In genomic region chr21:45091540-45092322, GRCh38 we compare ENCODE assay signal across 19 cellular contexts. TPM values are rescaled to one million over a fixed set of nuclear protein-coding genes. Genes with fewer than 3 reads are reported as not detected.
DNase-seq lines count a peak whose midpoint lies in the region; ATAC-seq, FAIRE-seq and TF ChIP-seq lines count a peak whose summit lies in the region.
"Had no signal": no experiment of that assay in that cellular context is flagged by ENCODE, and none has a peak within 500 bp of the region (broad histone marks: within the 10 kb centered on the region; RNA-seq: fewer than 3 reads in every experiment).

No MANE protein-coding gene starts in this region.

- CTCF ChIA-PET in HepG2 (lab: Yijun Ruan, JAX; ENCODE audit: low intra/inter-chr PET ratio, low total read pairs) = no interaction called here

- H3K27me3 Mint-ChIP-seq in activated T-helper 17 cell treated with anti-CD3 and anti-CD28 coated beads, Interleukin-2, amount 50 U/mL, for 72 hours = no peaks in the 10 kb centered on the region
- H3K27me3 Mint-ChIP-seq: stimulated activated naive CD8-positive, alpha-beta T cell treated with anti-CD3 and anti-CD28 coated beads, Interleukin-15, amount 100 ng/mL, for 72 hours had no signal

- 44% methylated on average over 7 of the region's 7 CpGs for WGBS in right lobe of liver (ENCODE audit: insufficient coverage, low coverage, low lambda C conversion rate, missing lambda C conversion rate)
- 78% methylated on average over 7 of the region's 7 CpGs for WGBS in HepG2 (ENCODE audit: low lambda C conversion rate)
- 37% methylated on average over 7 of the region's 7 CpGs for WGBS in right cardiac atrium
- WGBS in aorta, 2 donors = 34 to 36% methylated on average over 7 of the region's 7 CpGs

- H3K4me3 ChIP-seq in right lobe of liver = no peak overlapping the region
- no peak overlapping the region for H3K4me3 ChIP-seq in HepG2 (replicated peaks in 1 of 3; ENCODE audit: insufficient read depth in 1 of 3, low read depth in 2 of 3, low read length in 3 of 3)
- no peak overlapping the region for H3K4me3 ChIP-seq in right cardiac atrium (ENCODE audit: low read length)
- H3K4me3 ChIP-seq in aorta (ENCODE audit: low read length in 2 of 2) = no peak overlapping the region

- no peaks in the 10 kb centered on the region for H3K4me1 ChIP-seq in right lobe of liver
- H3K4me1 ChIP-seq in HepG2 (ENCODE audit: insufficient read depth, low read length) = no peaks in the 10 kb centered on the region
- peaks cover 25% of the 10 kb centered on the region for H3K4me1 ChIP-seq in right cardiac atrium (ENCODE audit: control insufficient read depth, insufficient read depth, low read length)
- H3K4me1 ChIP-seq in aorta (ENCODE audit: control insufficient read depth in 1 of 2, insufficient read depth in 2 of 2, low read length in 2 of 2) = peaks cover 2% of the 10 kb centered on the region in 2 donors

- no peak overlapping the region for H3K27ac Mint-ChIP-seq in activated T-helper 17 cell treated with anti-CD3 and anti-CD28 coated beads, Interleukin-2, amount 50 U/mL, for 72 hours
- H3K27ac Mint-ChIP-seq: activated T-helper 2 cell treated with anti-CD3 and anti-CD28 coated beads, Interferon-gamma antibody, Interleukin-2, Interleukin-4, amounts not matched to agents 10 μg/mL and 5 μg/mL and 100 μg/mL, durations not matched to agents 14 hours and 24 hours and 36 hours; dendritic cell treated with granulocyte-macrophage colony-stimulating factor and Interleukin-4, amounts not matched to agents 40 ng/mL and 50 ng/mL, for 4 days; mesothelial cell of epicardium; stimulated activated naive CD8-positive, alpha-beta T cell treated with anti-CD3 and anti-CD28 coated beads, Interleukin-15, amount 100 ng/mL, for 72 hours had no signal

- H3K27me3 ChIP-seq in right lobe of liver (no peaks in the 10 kb centered on the region), HepG2 (ENCODE audit: control insufficient read depth in 1 of 2, insufficient read depth in 2 of 2, low read length in 2 of 2) (no peaks in the 10 kb centered on the region; a peak in 1 of 5 replicates), right cardiac atrium (ENCODE audit: control insufficient read depth, insufficient read depth) (no peaks in the 10 kb centered on the region), aorta (ENCODE audit: control insufficient read depth in 1 of 2, insufficient read depth in 2 of 2, low read length in 1 of 2) (no peaks in the 10 kb centered on the region)

- no peak overlapping the region for H3K9ac ChIP-seq in HepG2 (ENCODE audit: insufficient read depth, low read depth, low read length)

- H3K9me3 ChIP-seq in right lobe of liver (no peaks in the 10 kb centered on the region), HepG2 (ENCODE audit: low read length) (no peaks in the 10 kb centered on the region), right cardiac atrium (ENCODE audit: control insufficient read depth, low read length) (no peaks in the 10 kb centered on the region), aorta (ENCODE audit: control insufficient read depth, low read length) (no peaks in the 10 kb centered on the region)

- H3K4me1 Mint-ChIP-seq in activated T-helper 17 cell treated with anti-CD3 and anti-CD28 coated beads, Interleukin-2, amount 50 U/mL, for 72 hours = peaks cover 25% of the 10 kb centered on the region

- no peak for FAIRE-seq in HepG2 (lab: Jason Lieb, UNC)
- FAIRE-seq: GM19239 had no signal

- intact Hi-C loops in right lobe of liver (cut with DNase I) (no loop called here), HepG2 (cut with micrococcal nuclease; ENCODE audit: unreplicated experiment) (no loop called here), right cardiac atrium (cut with DNase I) (no loop called here), aorta (cut with DNase I) (no loop called here)

- no peak overlapping the region for H2AFZ ChIP-seq in HepG2 (ENCODE audit: low read length)

- TF ChIP-seq RAD21 in HepG2 (CRISPR knock-in tag; IDR thresholded peaks at IDR 0.05) = no peak

- POLR2A ChIA-PET in HepG2 (lab: Yijun Ruan, JAX) = interaction anchor here (0.6 kb wide), 1 partner anchor 107 kb away, joined by 4 read pairs; no protein-coding TSS in a partner anchor

- in situ Hi-C loops in HepG2 (cut with HindIII; ENCODE audit: extremely low pct_ligation_motif_present, low pct_unique_long_range_greater_than_20kb) = no loop called here

- TF ChIP-seq POLR2A in right lobe of liver (IDR thresholded peaks at IDR 0.05) (no peak), HepG2 (IDR thresholded peaks at IDR 0.05; ENCODE audit: insufficient read depth in 1 of 2, low read depth in 2 of 2, low read length in 2 of 2) (no peak)

- H3K27ac ChIP-seq in right lobe of liver (no peak overlapping the region), HepG2 (ENCODE audit: extremely low read length, insufficient read depth, low read length) (no peak overlapping the region), right cardiac atrium (ENCODE audit: low read length) (peak overlapping the region; percentile 54), aorta (ENCODE audit: low read depth in 1 of 2, low read length in 2 of 2) (no peak overlapping the region)

- TF ChIP-seq EP300 in HepG2 (IDR thresholded peaks at IDR 0.05; ENCODE audit: low read depth in 2 of 2, low read length in 2 of 2) (no peak), HepG2 (CRISPR knock-in tag; IDR thresholded peaks at IDR 0.05; ENCODE audit: borderline replicate concordance) (no peak)

- H3K4me3 Mint-ChIP-seq in activated T-helper 17 cell treated with anti-CD3 and anti-CD28 coated beads, Interleukin-2, amount 50 U/mL, for 72 hours = no peak overlapping the region
- H3K4me3 Mint-ChIP-seq: dendritic cell treated with granulocyte-macrophage colony-stimulating factor and Interleukin-4, amounts not matched to agents 40 ng/mL and 50 ng/mL, for 4 days; mesothelial cell of epicardium; stimulated activated naive CD8-positive, alpha-beta T cell treated with anti-CD3 and anti-CD28 coated beads, Interleukin-15, amount 100 ng/mL, for 72 hours had no signal

- ATAC-seq in right lobe of liver = peak in 3 of 4 donors; percentile 16 to 38 (median 22)
- ATAC-seq in HepG2 = no peak
- peak in 1 of 2 donors; percentile 44 for ATAC-seq in right cardiac atrium
- ATAC-seq in aorta (ENCODE audit: low FRiP score) = peak; percentile 39
- no peak for ATAC-seq in HG02885 (IDR thresholded peaks at IDR 0.05; ENCODE audit: poor library complexity, unreplicated experiment)
- no peak for ATAC-seq in activated T-helper 17 cell treated with anti-CD3 and anti-CD28 coated beads, Interleukin-2, amount 50 U/mL, for 72 hours (replicated peaks)
- ATAC-seq: stimulated activated naive CD8-positive, alpha-beta T cell treated with anti-CD3 and anti-CD28 coated beads, Interleukin-15, amount 100 ng/mL, for 72 hours had no signal

- no TSS peak for BruUV-seq in HepG2 (replicated peaks; lab: Mats Ljungman, UMichigan)

- no peaks in the 10 kb centered on the region for H3K36me3 ChIP-seq in right lobe of liver
- no peaks in the 10 kb centered on the region for H3K36me3 ChIP-seq in HepG2 (replicated peaks in 1 of 2; ENCODE audit: control insufficient read depth in 1 of 2, insufficient read depth in 2 of 2, low read length in 2 of 2)
- H3K36me3 ChIP-seq in aorta (ENCODE audit: control insufficient read depth in 1 of 2, insufficient read depth in 2 of 2, low read length in 1 of 2) = peaks cover 2 to 3% of the 10 kb centered on the region in 2 donors

- no peaks in the 10 kb centered on the region for H3K36me3 Mint-ChIP-seq in activated T-helper 17 cell treated with anti-CD3 and anti-CD28 coated beads, Interleukin-2, amount 50 U/mL, for 72 hours (ENCODE audit: low read depth)
- H3K36me3 Mint-ChIP-seq: mesothelial cell of epicardium had no signal

- DNase-seq in right lobe of liver = no peak
- no peak for DNase-seq in HepG2 (ENCODE audit: low spot score)
- DNase-seq in NCI-H524 treated with DMSO at 0.1 percent for 48 hours (lab: John Stamatoyannopoulos, UW) = peak; percentile 55
- no peak for DNase-seq in right cardiac atrium
- DNase-seq in aorta = no peak
- no peak for DNase-seq in GM19240 (ENCODE audit: insufficient read length, low spot score)
- DNase-seq: islet precursor cell; NCI-H146; NCI-H510A; nucleus accumbens; stimulated activated CD4-positive, alpha-beta T cell treated with anti-CD3 and anti-CD28 coated beads, Interleukin-12 subunit alpha, Interleukin-12 subunit beta, amount 100 ng/mL, for 4 hours; stimulated activated naive CD8-positive, alpha-beta T cell treated with anti-CD3 and anti-CD28 coated beads, Interleukin-15, amount 100 ng/mL, for 72 hours; SW 1271 had no signal

- no peak overlapping the region for H3K4me2 ChIP-seq in HepG2 (ENCODE audit: low read depth, low read length)

- no peaks in the 10 kb centered on the region; the same call in 1 of the 2 replicates for H4K20me1 ChIP-seq in HepG2 (ENCODE audit: insufficient read depth, low read length)

- no peaks in the 10 kb centered on the region for H3K9me3 Mint-ChIP-seq in activated T-helper 17 cell treated with anti-CD3 and anti-CD28 coated beads, Interleukin-2, amount 50 U/mL, for 72 hours
- H3K9me3 Mint-ChIP-seq: activated T-helper 2 cell treated with anti-CD3 and anti-CD28 coated beads, Interferon-gamma antibody, Interleukin-2, Interleukin-4, amounts not matched to agents 10 μg/mL and 5 μg/mL and 100 μg/mL, durations not matched to agents 14 hours and 24 hours and 36 hours; dendritic cell treated with granulocyte-macrophage colony-stimulating factor and Interleukin-4, amounts not matched to agents 40 ng/mL and 50 ng/mL, for 4 days; mesothelial cell of epicardium; stimulated activated naive CD8-positive, alpha-beta T cell treated with anti-CD3 and anti-CD28 coated beads, Interleukin-15, amount 100 ng/mL, for 72 hours had no signal

- no peak for TF ChIP-seq CTCF in right lobe of liver (IDR thresholded peaks at IDR 0.05)
- no peak for TF ChIP-seq CTCF in HepG2 (CRISPR knock-in tag; IDR thresholded peaks at IDR 0.05)

- peaks cover 6% of the 10 kb centered on the region for H3K79me2 ChIP-seq in HepG2 (ENCODE audit: insufficient read depth, low read length)

RNA-seq across cellular contexts. Expression of gene ADARB1, which starts 17.4 kb away (rescaled TPM):
- total RNA-seq in right lobe of liver (1 to 10 TPM; 4.7 to 9.9 (median 8.6) TPM), HepG2 (2016; rRNA removed; fragmentation: Illumina TruSeq; extraction: Trizol) (9.2 and 10.0 TPM in 2 replicates), right cardiac atrium (10 to 100 TPM; 16.9 to 23.8 (median 19.4) TPM), aorta (100 to 1,000 TPM in 1 of 2 donors, 10 to 100 TPM in 1; 87.9 to 224 TPM)
- 28.7 and 30.2 TPM in 2 replicates for total RNA-seq in HepG2 (2016; cell fraction: cytosol; rRNA removed; fragmentation: Illumina TruSeq; extraction: Trizol; ENCODE audit: low read depth)
- total RNA-seq in HepG2 (2016; cell fraction: insoluble cytoplasmic fraction; rRNA removed; fragmentation: Illumina TruSeq; extraction: Trizol) = 7.9 and 11.7 TPM in 2 replicates
- 20.0 and 20.9 TPM in 2 replicates for total RNA-seq in HepG2 (2016; cell fraction: membrane; rRNA removed; fragmentation: Illumina TruSeq; extraction: Trizol)
- total RNA-seq in HepG2 (2016; cell fraction: nucleus; rRNA removed; fragmentation: Illumina TruSeq; extraction: Trizol) = 8.5 and 10.4 TPM in 2 replicates
- polyA plus RNA-seq in HepG2 (2011; rRNA removed) (6.6 and 7.1 TPM in 2 replicates), right cardiac atrium (9.1 TPM), aorta (10 to 100 TPM; 54.7 to 93.3 TPM)
- polyA plus RNA-seq in HepG2 (2011; cell fraction: cytosol; rRNA removed) = 4.2 and 4.4 TPM in 2 replicates
- polyA plus RNA-seq in HepG2 (2011; cell fraction: nucleus; rRNA removed) = 22.2 and 26.9 TPM in 2 replicates
- 5.3 and 7.8 TPM in 2 replicates for polyA plus RNA-seq in HepG2 (2012)
- polyA plus RNA-seq in HepG2 (2016; cell fraction: cytosol; fragmentation: Illumina TruSeq; extraction: Trizol; ENCODE audit: low read depth) = 5.5 and 7.0 TPM in 2 replicates
- 6.8 and 8.6 TPM in 2 replicates for polyA plus RNA-seq in HepG2 (2016; cell fraction: insoluble cytoplasmic fraction; fragmentation: Illumina TruSeq; extraction: Trizol; ENCODE audit: low read depth)
- polyA plus RNA-seq in HepG2 (2016; cell fraction: membrane; fragmentation: Illumina TruSeq; extraction: Trizol; ENCODE audit: low read depth) = 6.8 and 9.8 TPM in 2 replicates
- 23.5 and 27.1 TPM in 2 replicates for polyA plus RNA-seq in HepG2 (2016; cell fraction: nucleus; fragmentation: Illumina TruSeq; extraction: Trizol; ENCODE audit: insufficient read depth, low read depth)
- 15.4 and 123 TPM in 2 replicates for polyA minus RNA-seq in HepG2 (2011; rRNA and poly(A)+ RNA removed; ENCODE audit: low replicate concordance)
- 7.9 and 8.5 TPM in 2 replicates for polyA minus RNA-seq in HepG2 (2011; cell fraction: cytosol; rRNA and poly(A)+ RNA removed)
- polyA minus RNA-seq in HepG2 (2011; cell fraction: nucleus; rRNA and poly(A)+ RNA removed) = 16.2 and 17.0 TPM in 2 replicates
- total RNA-seq in activated T-helper 17 cell treated with anti-CD3 and anti-CD28 coated beads, Interleukin-2, amount 50 U/mL, for 72 hours = 10 to 100 TPM; 22.7 to 32.0 TPM

Comparison
In these comparisons a context has a peak if more than half of its experiments do, and no peak if none do; other contexts are left out.
1. ATAC-seq: peak in right lobe of liver (3 of 4) and aorta (single experiment); none in HepG2 (single experiment), HG02885 (single experiment) and activated T-helper 17 cell treated with anti-CD3 and anti-CD28 coated beads, Interleukin-2, amount 50 U/mL, for 72 hours (single experiment).